ENCODE assay signal across 8 cellular contexts in genomic region chr12:108804361-108804949, GRCh38. TPM values are rescaled to one million over a fixed set of nuclear protein-coding genes. Genes with fewer than 3 reads are reported as not detected.
A peak's percentile ranks its signal among the peaks of the same experiment; 100 is the strongest.
DNase-seq lines count a peak whose midpoint lies in the region; ATAC-seq, FAIRE-seq and TF ChIP-seq lines count a peak whose summit lies in the region.
"Had no signal": no experiment of that assay in that cellular context is flagged by ENCODE, and none has a peak within 500 bp of the region (broad histone marks: within the 10 kb centered on the region; RNA-seq: fewer than 3 reads in every experiment).

No MANE protein-coding gene starts in this region.

- H3K4me3 ChIP-seq in HUES48 (ENCODE audit: low read depth, low read length), result no peak overlapping the region
- H3K4me3 ChIP-seq in K562, result no peak overlapping the region
- H3K4me3 ChIP-seq in keratinocyte (ENCODE audit: control insufficient read depth in 2 of 3, extremely low read depth in 1 of 3, insufficient read depth in 2 of 3, low read depth in 1 of 3, low read length in 3 of 3), result no peak overlapping the region

- peaks cover 25% of the 10 kb centered on the region for H3K4me1 ChIP-seq in HUES48 (ENCODE audit: control insufficient read depth, insufficient read depth, low read length)
- peaks cover 2 to 3% of the 10 kb centered on the region in 2 experiments; a peak in 3 of 5 replicates for H3K4me1 ChIP-seq in K562 (replicated peaks in 1 of 2; ENCODE audit: control insufficient read depth in 2 of 2, insufficient read depth in 2 of 2, low read length in 2 of 2)
- peaks cover 10% of the 10 kb centered on the region for H3K4me1 ChIP-seq in keratinocyte (ENCODE audit: control insufficient read depth, extremely low read depth, insufficient read depth, low read length)

- H4K20me1 ChIP-seq in K562 (replicated peaks; ENCODE audit: control insufficient read depth, insufficient read depth, low read length) (no peaks in the 10 kb centered on the region), keratinocyte (ENCODE audit: control insufficient read depth, extremely low read depth, insufficient read depth, low read length) (no peaks in the 10 kb centered on the region)

- no peak for ATAC-seq in K562
- ATAC-seq in HG03439 (IDR thresholded peaks at IDR 0.05; ENCODE audit: unreplicated experiment), result no peak
- ATAC-seq in HG03095 (IDR thresholded peaks at IDR 0.05; ENCODE audit: unreplicated experiment), result no peak

- no TSS peak for BruUV-seq in K562 (replicated peaks; lab: Mats Ljungman, UMichigan)

- no peak for TF ChIP-seq POLR2A in K562 (conservative IDR thresholded peaks at IDR 0.05)

- DNase-seq in K562 (ENCODE audit: extremely low read depth in 1 of 4, low spot score in 3 of 4) (no peak), keratinocyte (ENCODE audit: low read depth, low spot score) (no peak), stromal cell of bone marrow (ENCODE audit: low read depth) (peak; percentile 83), NCI-H748 treated with DMSO at 0.1 percent for 48 hours (lab: John Stamatoyannopoulos, UW) (no peak)
- DNase-seq: activated CD4-positive, CD25-positive, alpha-beta regulatory T cell treated with anti-CD3 and anti-CD28 coated beads, Interleukin-2, amount 50 U/mL, for 72 hours had no signal

- no peaks in the 10 kb centered on the region for H3K9me3 ChIP-seq in HUES48 (ENCODE audit: control insufficient read depth, insufficient read depth, low read length)
- H3K9me3 ChIP-seq in K562 (replicated peaks; ENCODE audit: control insufficient read depth, insufficient read depth, low read depth, low read length), result no peaks in the 10 kb centered on the region
- no peaks in the 10 kb centered on the region for H3K9me3 ChIP-seq in keratinocyte (ENCODE audit: control insufficient read depth, low read depth, low read length)

- H3K9me1 ChIP-seq in K562 (ENCODE audit: control insufficient read depth, insufficient read depth, low read length) (no peaks in the 10 kb centered on the region), keratinocyte (ENCODE audit: control insufficient read depth, extremely low read depth, insufficient read depth, low read length) (no peaks in the 10 kb centered on the region)

- POLR2A ChIA-PET in K562 (lab: Yijun Ruan, JAX), result interaction anchor here (0.6 to 1.8 kb wide), 8 partner anchors 9 to 196 kb away, joined by 3 to 16 read pairs (median 3); no protein-coding TSS in a partner anchor

- peak overlapping the region; percentile 74 for H3K27ac ChIP-seq in HUES48 (ENCODE audit: low read depth, low read length)
- H3K27ac ChIP-seq in K562 (ENCODE audit: extremely low read depth, low read depth, low read length), result no peak overlapping the region
- H3K27ac ChIP-seq in keratinocyte (ENCODE audit: control insufficient read depth, insufficient read depth, low read length), result peak overlapping the region; percentile 2

- FAIRE-seq in K562 (lab: Jason Lieb, UNC) (peak; percentile 74), keratinocyte (lab: Jason Lieb, UNC) (no peak)

- peaks cover 58% of the 10 kb centered on the region for H3K36me3 ChIP-seq in HUES48 (ENCODE audit: control insufficient read depth, insufficient read depth, low read length)
- H3K36me3 ChIP-seq in K562 (ENCODE audit: control insufficient read depth, insufficient read depth, low read length), result peaks cover 7% of the 10 kb centered on the region; the same call in 1 of the 3 replicates
- H3K36me3 ChIP-seq in keratinocyte (ENCODE audit: control insufficient read depth in 2 of 2, extremely low read depth in 1 of 2, insufficient read depth in 2 of 2, low read length in 2 of 2), result peaks cover 34 to 58% of the 10 kb centered on the region in 2 experiments

- TF ChIP-seq RAD21 in K562 (CRISPR knock-in tag; conservative IDR thresholded peaks at IDR 0.05 in 1 of 2, IDR thresholded peaks at IDR 0.05 in 1 of 2), result no peak

- H3K27me3 ChIP-seq in HUES48 (ENCODE audit: control insufficient read depth, insufficient read depth, low read length) (no peaks in the 10 kb centered on the region), K562 (ENCODE audit: control insufficient read depth in 2 of 2, insufficient read depth in 2 of 2, low read length in 2 of 2) (no peaks in the 10 kb centered on the region), keratinocyte (ENCODE audit: control insufficient read depth, extremely low read depth, insufficient read depth, low read length) (no peaks in the 10 kb centered on the region)

- TF ChIP-seq CTCF in K562 (IDR thresholded peaks at IDR 0.05 in 2 of 3, conservative IDR thresholded peaks at IDR 0.05 in 1 of 3; ENCODE audit: insufficient read depth in 2 of 3, low read depth in 1 of 3, low read length in 3 of 3) (no peak), keratinocyte (optimal IDR thresholded peaks at IDR 0.05 in 1 of 3, IDR thresholded peaks at IDR 0.05 in 1 of 3, conservative IDR thresholded peaks at IDR 0.05 in 1 of 3; ENCODE audit: extremely low read depth in 1 of 3, insufficient read depth in 2 of 3, low read length in 3 of 3) (no peak)

- H3K79me2 ChIP-seq in K562 (ENCODE audit: control insufficient read depth, insufficient read depth, low read length) (no peaks in the 10 kb centered on the region), keratinocyte (ENCODE audit: control insufficient read depth, insufficient read depth, low read length) (peaks cover 4% of the 10 kb centered on the region)

- dilution Hi-C loops in keratinocyte (cut with MboI; ENCODE audit: extremely low pct_ligation_motif_present, low sequenced_read_pairs), result no loop called here

- 63% methylated on average over 10 of the region's 10 CpGs for WGBS in K562 (ENCODE audit: insufficient coverage, low coverage, missing lambda C conversion rate)

- intact Hi-C loops in K562 (cut with micrococcal nuclease), result loop anchor here (5.0 kb wide), 2 partner anchors 72 to 148 kb away; partner anchors contain the start of gene CORO1C

- H3K4me2 ChIP-seq in K562 (ENCODE audit: insufficient read depth, low read length) (no peak overlapping the region), keratinocyte (ENCODE audit: control insufficient read depth, extremely low read depth, insufficient read depth, low read depth, low read length) (no peak overlapping the region)

- in situ Hi-C loops in K562 (cut with MboI), result loop anchor here (5.0 kb wide), 1 partner anchor 242 kb away; the partner anchor contains the start of genes ISCU and SART3

- H3K9ac ChIP-seq in HUES48 (ENCODE audit: low read depth, low read length), result no peak overlapping the region
- no peak overlapping the region for H3K9ac ChIP-seq in K562 (ENCODE audit: insufficient read depth in 1 of 2, low read depth in 2 of 2, low read length in 2 of 2)
- no peak overlapping the region for H3K9ac ChIP-seq in keratinocyte (ENCODE audit: control insufficient read depth, extremely low read depth, insufficient read depth, low read length)

- H2AFZ ChIP-seq in K562 (ENCODE audit: low read depth, low read length), result no peak overlapping the region
- H2AFZ ChIP-seq in keratinocyte (ENCODE audit: control insufficient read depth, low read length), result no peak overlapping the region

- TF ChIP-seq EP300 in K562 (IDR thresholded peaks at IDR 0.05; ENCODE audit: low read length), result no peak

- CTCF ChIA-PET in K562 (lab: Yijun Ruan, JAX; ENCODE audit: low intra/inter-chr PET ratio), result interaction anchor here (0.8 to 3.3 kb wide), 5 partner anchors 37 to 241 kb away, joined by 3 to 49 read pairs (median 10); no protein-coding TSS in a partner anchor

TF ChIP-seq in K562, 482 proteins besides CTCF, POLR2A, EP300 and RAD21 (continues in another document):
- TF ChIP-seq ILF3 (IDR thresholded peaks at IDR 0.05; ENCODE audit: borderline replicate concordance) (no peak), ZBTB17 (CRISPR knock-in tag; IDR thresholded peaks at IDR 0.05) (no peak), ZNF668 (CRISPR knock-in tag; IDR thresholded peaks at IDR 0.05) (no peak)

RNA-seq across cellular contexts. Expression of gene SSH1, which starts 52.9 kb away (rescaled TPM):
- total RNA-seq in K562 (2011; cell fraction: chromatin; rRNA removed; ENCODE audit: low replicate concordance), result 12.8 and 19.4 TPM in 2 replicates
- total RNA-seq in K562 (2011; cell fraction: nucleolus; rRNA removed), result 8.0 and 10.2 TPM in 2 replicates
- 7.7 and 9.5 TPM in 2 replicates for total RNA-seq in K562 (2011; cell fraction: nucleoplasm; rRNA removed)
- total RNA-seq in K562 (2014; rRNA removed), result 2.0 and 2.9 TPM in 2 replicates
- 2.3 and 2.5 TPM in 2 replicates for total RNA-seq in K562 (2014; rRNA removed; fragmentation: Illumina TruSeq; extraction: Trizol)
- 1.7 and 2.2 TPM in 2 replicates for total RNA-seq in K562 (2015; rRNA removed; fragmentation: Illumina TruSeq; extraction: Trizol)
- total RNA-seq in K562 (2021), result 5.5 and 6.5 TPM in 2 replicates
- polyA plus RNA-seq in K562 (2011; rRNA removed), result 3.4 and 4.2 TPM in 2 replicates
- 2.8 and 3.3 TPM in 2 replicates for polyA plus RNA-seq in K562 (2011; cell fraction: cytosol; rRNA removed)
- polyA plus RNA-seq in K562 (2011; cell fraction: nucleus; rRNA removed), result 4.0 and 4.1 TPM in 2 replicates
- polyA plus RNA-seq in K562 (2012), result 3.3 and 5.5 TPM in 2 replicates
- polyA plus RNA-seq in K562 (2014; fragmentation: Illumina TruSeq; extraction: Trizol), result 2.5 and 3.1 TPM in 2 replicates
- polyA plus RNA-seq in K562 (2014; fragmentation: Nextera tagmentation; extraction: Ambion mirVana), result under 1 TPM; 0.41 to 0.45 TPM
- 2.3 and 2.8 TPM in 2 replicates for polyA plus RNA-seq in K562 (2014; rRNA removed)
- 4.5 and 5.0 TPM in 2 replicates for polyA minus RNA-seq in K562 (2011; rRNA and poly(A)+ RNA removed)
- 2.5 and 4.4 TPM in 2 replicates for polyA minus RNA-seq in K562 (2011; cell fraction: cytosol; rRNA and poly(A)+ RNA removed)
- 4.7 and 5.2 TPM in 2 replicates for polyA minus RNA-seq in K562 (2011; cell fraction: nucleus; rRNA and poly(A)+ RNA removed)
- 16.4 to 23.6 TPM (median 21.2 TPM) in 3 replicates for polyA plus RNA-seq in keratinocyte
- 12.4 TPM for polyA plus RNA-seq in keratinocyte (2011; ENCODE audit: low read depth)
- 17.3 and 21.4 TPM in 2 replicates for polyA plus RNA-seq in keratinocyte (2011; cell fraction: cytosol; rRNA removed)
- polyA plus RNA-seq in keratinocyte (2011; cell fraction: nucleus; rRNA removed), result 37.1 and 57.1 TPM in 2 replicates
- 11.1 and 24.4 TPM in 2 replicates for polyA plus RNA-seq in keratinocyte (2012; ENCODE audit: low replicate concordance)
- polyA minus RNA-seq in keratinocyte, result 30.7 to 64.1 TPM (median 44.2 TPM) in 3 replicates
- 20.3 TPM for polyA minus RNA-seq in keratinocyte (2011; cell fraction: cytosol; rRNA and poly(A)+ RNA removed)
- 36.5 and 76.2 TPM in 2 replicates for polyA minus RNA-seq in keratinocyte (2011; cell fraction: nucleus; rRNA and poly(A)+ RNA removed)
